8 cellular contexts compared by ENCODE assay signal in genomic region chr12:93098077-93098476, GRCh38.
DNase-seq lines count a peak whose midpoint lies in the region; ATAC-seq and TF ChIP-seq lines count a peak whose summit lies in the region.

No MANE protein-coding gene starts in this region.

- H4K20me1 ChIP-seq in SK-N-SH (ENCODE audit: insufficient read depth), result no peaks in the 10 kb centered on the region

- TF ChIP-seq RAD21 in SK-N-SH (IDR thresholded peaks at IDR 0.05; ENCODE audit: low read length), result peak; percentile 45

- no peak overlapping the region for H2AFZ ChIP-seq in SK-N-SH (ENCODE audit: low read depth)

- no peak overlapping the region for H3K4me3 ChIP-seq in SK-N-SH (ENCODE audit: low read depth in 2 of 2, low read length in 1 of 2)
- no peak overlapping the region for H3K4me3 ChIP-seq in dorsolateral prefrontal cortex

- H3K4me1 ChIP-seq in SK-N-SH (ENCODE audit: control insufficient read depth in 1 of 2, insufficient read depth in 2 of 2, low read depth in 1 of 2, low read length in 1 of 2), result peaks cover 8 to 22% of the 10 kb centered on the region in 2 experiments; a peak in 3 of 4 replicates

- no peaks in the 10 kb centered on the region for H3K9me2 ChIP-seq in SK-N-SH

- CTCF ChIA-PET in SK-N-SH (lab: Yijun Ruan, JAX), result interaction anchor here (0.6 to 3.6 kb wide), 9 partner anchors 8 to 1617 kb away, joined by 3 to 13 read pairs (median 3); no protein-coding TSS in a partner anchor
- CTCF ChIA-PET in activated CD4-positive, alpha-beta T cell treated with anti-CD3 and anti-CD28 coated beads, Interleukin-2, amount 10 ng/mL, durations not matched to agents 7 days and 5 days (lab: Charles Lee), result interaction anchor here (0.5 to 2.6 kb wide), 15 partner anchors 10 to 1004 kb away, joined by 3 to 15 read pairs (median 3); no protein-coding TSS in a partner anchor

- H3K36me3 Mint-ChIP-seq in activated CD4-positive, alpha-beta T cell treated with anti-CD3 and anti-CD28 coated beads, Interleukin-2, amount 10 ng/mL, durations not matched to agents 7 days and 5 days (ENCODE audit: low read depth), result no peaks in the 10 kb centered on the region

- peak; percentile 55 for TF ChIP-seq CTCF in SK-N-SH (IDR thresholded peaks at IDR 0.05)
- TF ChIP-seq CTCF in dorsolateral prefrontal cortex (IDR thresholded peaks at IDR 0.05 in 54 of 56, conservative IDR thresholded peaks at IDR 0.05 in 2 of 56; ENCODE audit: low read depth in 1 of 56, partially characterized antibody in 56 of 56), result peak in 54 of 56 donors; percentile 14 to 62 (median 47)

- peak overlapping the region; percentile 42 for H3K27ac Mint-ChIP-seq in activated CD4-positive, alpha-beta T cell treated with anti-CD3 and anti-CD28 coated beads, Interleukin-2, amount 10 ng/mL, durations not matched to agents 7 days and 5 days

- intact Hi-C loops in dorsolateral prefrontal cortex (cut with DNase I), result no loop called here

- POLR2A ChIA-PET in SK-N-SH (lab: Yijun Ruan, JAX), result no interaction called here
- POLR2A ChIA-PET in activated CD4-positive, alpha-beta T cell treated with anti-CD3 and anti-CD28 coated beads, Interleukin-2, amount 10 ng/mL, durations not matched to agents 7 days and 5 days (lab: Charles Lee), result no interaction called here

- H3K9me3 Mint-ChIP-seq in activated CD4-positive, alpha-beta T cell treated with anti-CD3 and anti-CD28 coated beads, Interleukin-2, amount 10 ng/mL, durations not matched to agents 7 days and 5 days, result no peaks in the 10 kb centered on the region

- ATAC-seq in SK-N-SH treated with all-trans-retinoic acid at 6 μM for 48 hours, result no peak
- peak; percentile 56 for ATAC-seq in stimulated activated naive CD8-positive, alpha-beta T cell treated with anti-CD3 and anti-CD28 coated beads, Interleukin-15, Interleukin-2, amounts not matched to agents 100 U/mL and 50 U/mL, for 24 hours

- H3K27me3 Mint-ChIP-seq in activated CD4-positive, alpha-beta T cell treated with anti-CD3 and anti-CD28 coated beads, Interleukin-2, amount 10 ng/mL, durations not matched to agents 7 days and 5 days, result no peaks in the 10 kb centered on the region

- no peaks in the 10 kb centered on the region for H3K27me3 ChIP-seq in SK-N-SH (ENCODE audit: insufficient read depth)
- no peaks in the 10 kb centered on the region for H3K27me3 ChIP-seq in dorsolateral prefrontal cortex

- no peak overlapping the region for H3K9ac ChIP-seq in SK-N-SH

- H3F3A ChIP-seq in SK-N-SH (replicated peaks; ENCODE audit: insufficient read depth), result peaks cover 3% of the 10 kb centered on the region

- H3K4me3 Mint-ChIP-seq in activated CD4-positive, alpha-beta T cell treated with anti-CD3 and anti-CD28 coated beads, Interleukin-2, amount 10 ng/mL, durations not matched to agents 7 days and 5 days, result no peak overlapping the region

- DNase-seq in SK-N-SH (no peak), NCI-H1105 (lab: John Stamatoyannopoulos, UW) (peak; percentile 31), dorsolateral prefrontal cortex (no peak), mucosa of gallbladder (ENCODE audit: low spot score) (peak; percentile 48), hippocampal formation (lab: John Stamatoyannopoulos, UW) (no peak)
- peak; percentile 80 for DNase-seq in activated CD4-positive, alpha-beta T cell treated with anti-CD3 and anti-CD28 coated beads, Interleukin-2, amount 10 ng/mL, durations not matched to agents 7 days and 5 days
- peak; percentile 82 for DNase-seq in stimulated activated naive CD8-positive, alpha-beta T cell treated with anti-CD3 and anti-CD28 coated beads, Interleukin-15, Interleukin-2, amounts not matched to agents 100 U/mL and 50 U/mL, for 24 hours

- H3K36me3 ChIP-seq in SK-N-SH (replicated peaks in 1 of 2; ENCODE audit: control insufficient read depth in 1 of 2, insufficient read depth in 2 of 2, low read length in 1 of 2), result no peaks in the 10 kb centered on the region

- no peaks in the 10 kb centered on the region for H3K9me3 ChIP-seq in SK-N-SH

- 71% methylated on average over 2 of the region's 2 CpGs for WGBS in SK-N-SH (ENCODE audit: low lambda C conversion rate)

- H3K79me2 ChIP-seq in SK-N-SH (ENCODE audit: insufficient read depth), result no peaks in the 10 kb centered on the region

- no peak overlapping the region for H3K4me2 ChIP-seq in SK-N-SH

- H3K4me1 Mint-ChIP-seq in activated CD4-positive, alpha-beta T cell treated with anti-CD3 and anti-CD28 coated beads, Interleukin-2, amount 10 ng/mL, durations not matched to agents 7 days and 5 days, result peaks cover 14% of the 10 kb centered on the region

- TF ChIP-seq EP300 in SK-N-SH (IDR thresholded peaks at IDR 0.05; ENCODE audit: borderline replicate concordance in 1 of 2, low read depth in 1 of 2, low read length in 1 of 2), result no peak

- H3K27ac ChIP-seq in SK-N-SH (ENCODE audit: low read depth in 2 of 2, low read length in 1 of 2), result no peak overlapping the region
- H3K27ac ChIP-seq in dorsolateral prefrontal cortex, result no peak overlapping the region

TF ChIP-seq in SK-N-SH, 30 proteins besides CTCF, POLR2A, EP300 and RAD21:
- TF ChIP-seq PBX3 (IDR thresholded peaks at IDR 0.05) (no peak), NFIC (IDR thresholded peaks at IDR 0.05; ENCODE audit: borderline replicate concordance) (peak; percentile 70), POLR2AphosphoS5 (IDR thresholded peaks at IDR 0.05; ENCODE audit: low read depth, low read length) (no peak), RXRA (IDR thresholded peaks at IDR 0.05; ENCODE audit: borderline replicate concordance, low read depth) (no peak), MXI1 (IDR thresholded peaks at IDR 0.05; ENCODE audit: low read depth, low read length) (no peak), FOSL2 (IDR thresholded peaks at IDR 0.05; ENCODE audit: borderline replicate concordance, low read depth) (no peak), YY1 (IDR thresholded peaks at IDR 0.05; ENCODE audit: low read depth) (peak; percentile 42; the same call in 1 of the 2 replicates)

TF ChIP-seq in SK-N-SH treated with all-trans-retinoic acid at 6 μM for 48 hours, 23 proteins besides CTCF, POLR2A, EP300 and RAD21 (continues in another document):
- TF ChIP-seq POU6F1 (CRISPR knock-in tag; IDR thresholded peaks at IDR 0.05; ENCODE audit: borderline replicate concordance, low read depth) (no peak), GLIS3 (CRISPR knock-in tag; IDR thresholded peaks at IDR 0.05) (no peak), OSR1 (CRISPR knock-in tag; IDR thresholded peaks at IDR 0.05) (no peak), ZNF70 (CRISPR knock-in tag; IDR thresholded peaks at IDR 0.05) (no peak), CSDC2 (CRISPR knock-in tag; IDR thresholded peaks at IDR 0.05) (no peak), PATZ1 (CRISPR knock-in tag; IDR thresholded peaks at IDR 0.05; ENCODE audit: borderline replicate concordance) (no peak), BACH2 (CRISPR knock-in tag; IDR thresholded peaks at IDR 0.05; ENCODE audit: borderline replicate concordance) (no peak), ZFP30 (CRISPR knock-in tag; IDR thresholded peaks at IDR 0.05) (no peak), RARB (CRISPR knock-in tag; IDR thresholded peaks at IDR 0.05) (no peak), ESRRG (CRISPR knock-in tag; IDR thresholded peaks at IDR 0.05) (no peak), CSRNP3 (CRISPR knock-in tag; IDR thresholded peaks at IDR 0.05) (no peak), SNAI2 (CRISPR knock-in tag; IDR thresholded peaks at IDR 0.05) (no peak)

Comparison
In these comparisons a context has a peak if more than half of its experiments do, and no peak if none do; other contexts are left out.
1. DNase-seq: peak in NCI-H1105 (single experiment), activated CD4-positive, alpha-beta T cell treated with anti-CD3 and anti-CD28 coated beads, Interleukin-2, amount 10 ng/mL, durations not matched to agents 7 days and 5 days (single experiment), mucosa of gallbladder (single experiment) and stimulated activated naive CD8-positive, alpha-beta T cell treated with anti-CD3 and anti-CD28 coated beads, Interleukin-15, Interleukin-2, amounts not matched to agents 100 U/mL and 50 U/mL, for 24 hours (single experiment); none in SK-N-SH (single experiment), dorsolateral prefrontal cortex (0 of 10) and hippocampal formation (0 of 2).